26 cellular contexts compared by ENCODE assay signal in genomic region chr7:138495485-138495884, GRCh38.
"Had no signal": no experiment of that assay in that cellular context is flagged by ENCODE, and none has a peak within 500 bp of the region (broad histone marks: within the 10 kb centered on the region; RNA-seq: fewer than 3 reads in every experiment).

No MANE protein-coding gene starts in this region.

- H3K27ac Mint-ChIP-seq: nephron; neural progenitor cell; stimulated activated effector memory CD8-positive, alpha-beta T cell treated with anti-CD3 and anti-CD28 coated beads, Interleukin-12 subunit alpha, Interleukin-12 subunit beta, amount 100 ng/mL, for 72 hours; stimulated activated naive CD8-positive, alpha-beta T cell treated with anti-CD3 and anti-CD28 coated beads, Interleukin-15, Interleukin-2, amounts not matched to agents 100 ng/mL and 50 ng/mL, for 24 hours; type B pancreatic cell had no signal

- H3K36me3 ChIP-seq: left lung, lower lobe of right lung, neutrophil, right atrium auricular region, tibial nerve, uterus had no signal

- H3K4me3 ChIP-seq: left lung, lower lobe of right lung, neural progenitor cell, right atrium auricular region, skin epidermis, spleen, tibial nerve, uterus had no signal

- H2AFZ ChIP-seq: neural progenitor cell, parathyroid adenoma had no signal

- H3K27me3 ChIP-seq: left lung, neural progenitor cell, neutrophil, right atrium auricular region, spleen, tibial nerve, uterus had no signal

- H3K9me3 ChIP-seq: left lung, lower lobe of right lung, neutrophil, right atrium auricular region, tibial nerve, uterus had no signal

- H3K27me3 Mint-ChIP-seq: naive B cell; stimulated activated naive CD8-positive, alpha-beta T cell treated with anti-CD3 and anti-CD28 coated beads, Interleukin-15, Interleukin-2, amounts not matched to agents 100 ng/mL and 50 ng/mL, for 24 hours; type B pancreatic cell had no signal

- H3K9me3 Mint-ChIP-seq: stimulated activated effector memory CD8-positive, alpha-beta T cell treated with anti-CD3 and anti-CD28 coated beads, Interleukin-12 subunit alpha, Interleukin-12 subunit beta, amount 100 ng/mL, for 72 hours had no signal

- H3K4me3 Mint-ChIP-seq: naive B cell; nephron; neural progenitor cell; stimulated activated effector memory CD8-positive, alpha-beta T cell treated with anti-CD3 and anti-CD28 coated beads, Interleukin-12 subunit alpha, Interleukin-12 subunit beta, amount 100 ng/mL, for 72 hours; stimulated activated naive CD8-positive, alpha-beta T cell treated with anti-CD3 and anti-CD28 coated beads, Interleukin-15, Interleukin-2, amounts not matched to agents 100 ng/mL and 50 ng/mL, for 24 hours; type B pancreatic cell had no signal

- DNase-seq: hippocampal formation; kidney glomerular epithelial cell; left colon; left lung; lower lobe of right lung; mammary epithelial cell; mesenchymal stem cell; naive B cell; occipital lobe; spleen; stimulated activated CD4-positive, alpha-beta T cell treated with anti-CD3 and anti-CD28 coated beads, Interleukin-4, amount 100 ng/mL, for 24 hours; stimulated activated naive CD4-positive, alpha-beta T cell; substantia nigra; uterus had no signal

- H3K4me2 ChIP-seq: neural progenitor cell had no signal

- H3K27ac ChIP-seq: left lung, lower lobe of right lung, neutrophil, parathyroid adenoma, right atrium auricular region, skin epidermis, spleen, tibial nerve, uterus had no signal

- ATAC-seq: left colon; left lung; lower lobe of right lung; sciatic nerve; stimulated activated effector memory CD8-positive, alpha-beta T cell treated with anti-CD3 and anti-CD28 coated beads, Interleukin-12 subunit alpha, Interleukin-12 subunit beta, amount 100 ng/mL, for 72 hours had no signal

- H3K9ac ChIP-seq: neural progenitor cell, parathyroid adenoma had no signal

- H3K4me1 ChIP-seq: parathyroid adenoma, right atrium auricular region, uterus had no signal

- FAIRE-seq: keratinocyte had no signal
